In the genomic region with DNA sequence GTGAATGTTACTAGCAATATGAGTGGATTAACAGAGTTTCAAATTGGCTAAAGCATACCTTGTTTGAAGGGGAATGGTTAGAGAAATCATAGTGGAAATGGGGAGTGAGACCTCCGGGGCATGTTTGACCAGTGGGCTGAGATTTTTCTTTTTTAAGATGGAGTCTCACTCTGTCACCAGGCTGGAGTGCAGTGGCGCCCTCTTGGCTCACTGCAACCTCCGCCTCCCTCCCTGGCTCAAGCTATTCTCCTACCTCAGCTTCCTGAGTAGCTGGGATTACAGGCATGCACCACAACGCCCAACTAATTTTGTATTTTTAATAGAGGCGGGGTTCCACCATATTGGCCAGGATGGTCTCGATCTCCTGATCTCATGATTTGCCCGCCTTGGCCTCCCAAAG, we compare ENCODE assay signal across 26 cellular contexts. TPM values are rescaled to one million over a fixed set of nuclear protein-coding genes. Genes with fewer than 3 reads are reported as not detected.
DNase-seq lines count a peak whose midpoint lies in the region; ATAC-seq, FAIRE-seq and TF ChIP-seq lines count a peak whose summit lies in the region.
"Had no signal": no experiment of that assay in that cellular context is flagged by ENCODE, and none has a peak within 500 bp of the region (broad histone marks: within the 10 kb centered on the region; RNA-seq: fewer than 3 reads in every experiment).

No MANE protein-coding gene starts in this region.

- TF ChIP-seq RAD21 in HCT116 (IDR thresholded peaks at IDR 0.05; ENCODE audit: low read depth) = 0 out of 2 replicates have a peak, but pooled peaks have one; percentile 8

- H3K27me3 ChIP-seq in HCT116 (ENCODE audit: insufficient read depth, low read length) (no peaks in the 10 kb centered on the region), endodermal cell (ENCODE audit: control insufficient read depth, insufficient read depth, low read length, poor library complexity, severe bottlenecking) (no peaks in the 10 kb centered on the region), neuronal stem cell (ENCODE audit: control insufficient read depth in 3 of 3, insufficient read depth in 3 of 3, low read depth in 1 of 3, low read length in 3 of 3) (no peaks in the 10 kb centered on the region), H7 (ENCODE audit: control insufficient read depth, insufficient read depth, low read length) (no peaks in the 10 kb centered on the region)
- H3K27me3 ChIP-seq: BE2C; BLaER1 treated with 17β-estradiol and CSF1 and Interleukin-3, amounts not matched to agents 10 nM and 100 nM had no signal

- no peak overlapping the region for H3K14ac ChIP-seq in neuronal stem cell (ENCODE audit: low read length)

- H3K4me3 ChIP-seq in HCT116 (replicated peaks in 1 of 2; ENCODE audit: low read depth in 1 of 2, low read length in 2 of 2) = no peak overlapping the region
- H3K4me3 ChIP-seq in endodermal cell (ENCODE audit: low read length) = no peak overlapping the region
- H3K4me3 ChIP-seq in neuronal stem cell (ENCODE audit: low read length in 2 of 2) = no peak overlapping the region
- no peak overlapping the region for H3K4me3 ChIP-seq in H7 (ENCODE audit: insufficient read depth, low read depth, low read length)
- H3K4me3 ChIP-seq: A549; BLaER1 treated with 17β-estradiol and CSF1 and Interleukin-3, amounts not matched to agents 10 nM and 100 nM; GM12878; HAP-1 had no signal

- CTCF ChIA-PET in HCT116 (lab: Charles Lee) = no interaction called here

- no peak overlapping the region for H3K4me3 Mint-ChIP-seq in endodermal cell
- H3K4me3 Mint-ChIP-seq: CD14-positive monocyte; CD4-positive, alpha-beta T cell; CD8-positive, alpha-beta memory T cell had no signal

- H3K27me3 Mint-ChIP-seq in endodermal cell (ENCODE audit: insufficient read depth) = no peaks in the 10 kb centered on the region
- H3K27me3 Mint-ChIP-seq: CD4-positive, alpha-beta T cell; CD8-positive, alpha-beta memory T cell had no signal

- H3K27ac Mint-ChIP-seq in endodermal cell = no peak overlapping the region
- H3K27ac Mint-ChIP-seq: CD14-positive monocyte; CD4-positive, alpha-beta T cell had no signal

- H3K4ac ChIP-seq in neuronal stem cell (ENCODE audit: low read length) = no peak overlapping the region

- DNase-seq in HCT116 (ENCODE audit: low read depth, low spot score) = no peak
- DNase-seq in endodermal cell = peak; percentile 63
- DNase-seq in neuronal stem cell (ENCODE audit: low spot score) = no peak
- DNase-seq in H7 = no peak
- no peak for DNase-seq in Right ventricle myocardium inferior (ENCODE audit: missing footprints)
- DNase-seq in HTR-8/SVneo (ENCODE audit: insufficient read length, low spot score) = no peak
- no peak for DNase-seq in NCI-H2171 treated with DMSO at 0.1 percent for 48 hours (lab: John Stamatoyannopoulos, UW)
- DNase-seq: 8988T; ACHN; AML-193; BE2C; CD4-positive, alpha-beta T cell; CD8-positive, alpha-beta memory T cell; DMS 273 treated with DMSO at 0.1 percent for 48 hours; DMS79; EL; GDM1; GOT3 had no signal

- H3K9me3 ChIP-seq in HCT116 (ENCODE audit: control insufficient read depth in 1 of 2, insufficient read depth in 1 of 2, low read depth in 1 of 2, low read length in 2 of 2) (no peaks in the 10 kb centered on the region), endodermal cell (ENCODE audit: control insufficient read depth, low read length) (no peaks in the 10 kb centered on the region), neuronal stem cell (replicated peaks in 1 of 2; ENCODE audit: control insufficient read depth in 2 of 2, insufficient read depth in 1 of 2, low read depth in 1 of 2, low read length in 2 of 2) (peaks cover 0 to 3% of the 10 kb centered on the region in 2 donors)
- H3K9me3 ChIP-seq: A549, BE2C, HAP-1 had no signal

- ATAC-seq in HCT116 (no peak; the same call in 1 of the 2 replicates), Right ventricle myocardium inferior (no peak)
- ATAC-seq: A549, GM12878 had no signal

- no peak overlapping the region for H2BK120ac ChIP-seq in neuronal stem cell (ENCODE audit: low read depth, low read length)

- TF ChIP-seq CTCF in 22Rv1 (IDR thresholded peaks at IDR 0.05) = peak; percentile 20
- TF ChIP-seq CTCF in HCT116 (IDR thresholded peaks at IDR 0.05 in 2 of 3, conservative IDR thresholded peaks at IDR 0.05 in 1 of 3; ENCODE audit: borderline replicate concordance in 1 of 3, insufficient read depth in 1 of 3, low read depth in 2 of 3, low read length in 2 of 3) = no peak
- peak; percentile 56 for TF ChIP-seq CTCF in endodermal cell (conservative IDR thresholded peaks at IDR 0.05)

- no peak overlapping the region for H2BK15ac ChIP-seq in neuronal stem cell (ENCODE audit: low read length)

- POLR2A ChIA-PET in HCT116 (lab: Charles Lee) = no interaction called here

- no peaks in the 10 kb centered on the region for H4K20me1 ChIP-seq in HCT116 (ENCODE audit: insufficient read depth)
- H4K20me1 ChIP-seq: BLaER1 treated with 17β-estradiol and CSF1 and Interleukin-3, amounts not matched to agents 10 nM and 100 nM had no signal

- no peak overlapping the region for H2BK12ac ChIP-seq in neuronal stem cell (ENCODE audit: low read length)

- H2BK5ac ChIP-seq in neuronal stem cell (ENCODE audit: low read length) = no peak overlapping the region

- H3K79me1 ChIP-seq in neuronal stem cell (ENCODE audit: low read depth, low read length) = no peaks in the 10 kb centered on the region

- no peaks in the 10 kb centered on the region for H3K4me1 Mint-ChIP-seq in endodermal cell
- H3K4me1 Mint-ChIP-seq: CD14-positive monocyte; CD8-positive, alpha-beta memory T cell had no signal

- H3K36me3 Mint-ChIP-seq in endodermal cell (ENCODE audit: low read depth) = no peaks in the 10 kb centered on the region
- H3K36me3 Mint-ChIP-seq: CD14-positive monocyte had no signal

- no peak overlapping the region for H3K23ac ChIP-seq in neuronal stem cell (ENCODE audit: low read depth, low read length, poor library complexity)

- no peak overlapping the region for H4K91ac ChIP-seq in neuronal stem cell (ENCODE audit: low read depth, low read length, poor library complexity)

- no peak overlapping the region for H2AK5ac ChIP-seq in neuronal stem cell (ENCODE audit: low read depth, low read length)

- H3K9me3 Mint-ChIP-seq in endodermal cell = peaks cover 4% of the 10 kb centered on the region
- H3K9me3 Mint-ChIP-seq: CD4-positive, alpha-beta T cell; CD8-positive, alpha-beta memory T cell had no signal

- no peak overlapping the region for H4K8ac ChIP-seq in neuronal stem cell (ENCODE audit: low read depth, low read length)

- H3K9ac ChIP-seq in HCT116 (ENCODE audit: low read length) = no peak overlapping the region
- no peak overlapping the region for H3K9ac ChIP-seq in endodermal cell (ENCODE audit: extremely low read depth, low read length, poor library complexity, severe bottlenecking)
- H3K9ac ChIP-seq in neuronal stem cell (ENCODE audit: low read depth, low read length, poor library complexity) = no peak overlapping the region
- H3K9ac ChIP-seq: BLaER1 treated with 17β-estradiol and CSF1 and Interleukin-3, amounts not matched to agents 10 nM and 100 nM had no signal

- no peak for TF ChIP-seq POLR2A in HCT116 (IDR thresholded peaks at IDR 0.05; ENCODE audit: borderline replicate concordance, extremely low read depth, insufficient read depth, insufficient read length)

- H3K18ac ChIP-seq in neuronal stem cell (ENCODE audit: low read length) = no peak overlapping the region

- no peak overlapping the region for H3K27ac ChIP-seq in 22Rv1
- no peak overlapping the region for H3K27ac ChIP-seq in HCT116 (ENCODE audit: low read depth, low read length)
- no peak overlapping the region for H3K27ac ChIP-seq in endodermal cell (ENCODE audit: low read depth, low read length)
- no peak overlapping the region for H3K27ac ChIP-seq in neuronal stem cell (replicated peaks; ENCODE audit: low read length)
- H3K27ac ChIP-seq: A549; BLaER1 treated with 17β-estradiol and CSF1 and Interleukin-3, amounts not matched to agents 10 nM and 100 nM had no signal

- no TSS peak for BruUV-seq in HCT116 (replicated peaks; lab: Mats Ljungman, UMichigan)

- no peaks in the 10 kb centered on the region for H3K79me2 ChIP-seq in HCT116 (ENCODE audit: insufficient read depth, low read length)

- 91 to 93% methylated on average over 5 to 7 of the region's 7 CpGs for WGBS in endodermal cell (ENCODE audit: insufficient coverage in 1 of 2, insufficient read length in 1 of 2), 2 experiments
- no CpG with 5 or more reads among the region's 7 CpGs for WGBS in neuronal stem cell (ENCODE audit: extremely low coverage in 2 of 2, insufficient read length in 2 of 2, insufficient replicate concordance in 1 of 2), 2 donors

- H3K4me1 ChIP-seq in HCT116 (ENCODE audit: control insufficient read depth in 1 of 2, insufficient read depth in 2 of 2, low read length in 2 of 2) = no peaks in the 10 kb centered on the region
- H3K4me1 ChIP-seq in endodermal cell (ENCODE audit: control insufficient read depth, insufficient read depth, low read length) = no peaks in the 10 kb centered on the region
- no peaks in the 10 kb centered on the region for H3K4me1 ChIP-seq in neuronal stem cell (ENCODE audit: control insufficient read depth in 2 of 2, insufficient read depth in 1 of 2, low read depth in 1 of 2, low read length in 2 of 2)
- H3K4me1 ChIP-seq: A549; BE2C; BLaER1 treated with 17β-estradiol and CSF1 and Interleukin-3, amounts not matched to agents 10 nM and 100 nM; HAP-1 had no signal

- no peaks in the 10 kb centered on the region for H3K9me2 ChIP-seq in HCT116 (ENCODE audit: insufficient read depth)

- no peak for FAIRE-seq in HTR-8/SVneo (lab: Jason Lieb, UNC)
- FAIRE-seq: A549, D721Med, GM12878, GM19239 had no signal

- intact Hi-C loops in HCT116 (cut with micrococcal nuclease) (no loop called here), Right ventricle myocardium inferior (cut with DNase I) (no loop called here)

- H2AFZ ChIP-seq in HCT116 (ENCODE audit: low read depth, low read length, poor library complexity, severe bottlenecking) (no peak overlapping the region), neuronal stem cell (ENCODE audit: low read length) (peak overlapping the region; percentile 8)

- RAD21 ChIA-PET in HCT116 (lab: Charles Lee; ENCODE audit: low non-redundant PET in 1 of 2, low total read pairs in 2 of 2, uncharacterized antibody in 2 of 2, unreplicated experiment in 2 of 2) = no interaction called here

- H3K36me3 ChIP-seq in HCT116 (ENCODE audit: control insufficient read depth in 1 of 2, insufficient read depth in 2 of 2, low read length in 2 of 2) (no peaks in the 10 kb centered on the region), endodermal cell (ENCODE audit: control insufficient read depth, insufficient read depth, low read length) (no peaks in the 10 kb centered on the region), neuronal stem cell (replicated peaks in 1 of 2; ENCODE audit: control insufficient read depth in 2 of 2, insufficient read depth in 2 of 2, low read length in 2 of 2) (no peaks in the 10 kb centered on the region), H7 (replicated peaks; ENCODE audit: control insufficient read depth, insufficient read depth, low read length) (no peaks in the 10 kb centered on the region)
- H3K36me3 ChIP-seq: BE2C; BLaER1 treated with 17β-estradiol and CSF1 and Interleukin-3, amounts not matched to agents 10 nM and 100 nM; HAP-1 had no signal

- H3K4me2 ChIP-seq in HCT116 (ENCODE audit: low read length) (no peak overlapping the region), neuronal stem cell (ENCODE audit: insufficient read depth, low read length, poor library complexity, severe bottlenecking) (no peak overlapping the region)
- H3K4me2 ChIP-seq: A549; BLaER1 treated with 17β-estradiol and CSF1 and Interleukin-3, amounts not matched to agents 10 nM and 100 nM had no signal

RNA-seq across cellular contexts. Expression of a gene that starts 9.6 kb away (rescaled TPM):
- total RNA-seq in HCT116 (2021; ENCODE audit: unreplicated experiment) = not detected
- 0.10 and 0.17 TPM in 2 replicates for polyA plus RNA-seq in HCT116 (2012)
- total RNA-seq in endodermal cell = not detected
- not detected for polyA plus RNA-seq in endodermal cell (2013, experiment 1 of 2)
- polyA plus RNA-seq in endodermal cell (2013, experiment 2 of 2) = not detected
- not detected for polyA plus RNA-seq in neuronal stem cell (2013, experiment 1 of 2)
- not detected for polyA plus RNA-seq in neuronal stem cell (2013, experiment 2 of 2)
- not detected in 2 replicates for total RNA-seq in H7 (2014; rRNA removed; shearing (Covaris generic))
- total RNA-seq in Right ventricle myocardium inferior = not detected
- total RNA-seq: CD4-positive, alpha-beta T cell; CD8-positive, alpha-beta memory T cell; GM12878 had no signal
- polyA plus RNA-seq: A549; CD14-positive monocyte; CD8-positive, alpha-beta memory T cell had no signal

Comparison
In these comparisons a context has a peak if more than half of its experiments do, and no peak if none do; other contexts are left out.
1. CTCF ChIP-seq: peak in 22Rv1 (single experiment) and endodermal cell (single experiment); none in HCT116 (0 of 3).